8 cellular contexts compared by ENCODE assay signal in genomic region chr22:20495861-20496681, GRCh38. TPM values are rescaled to one million over a fixed set of nuclear protein-coding genes. Genes with fewer than 3 reads are reported as not detected.
DNase-seq lines count a peak whose midpoint lies in the region; FAIRE-seq and TF ChIP-seq lines count a peak whose summit lies in the region.

No MANE protein-coding gene starts in this region.

- DNase-seq in Caco-2 (peak; percentile 88 to 95), GM20000 (ENCODE audit: low spot score) (peak; percentile 99), HTR-8/SVneo (ENCODE audit: insufficient read length, low spot score) (peak; percentile 89), NT2/D1 (ENCODE audit: low read depth, low spot score) (peak; percentile 62), endothelial cell (ENCODE audit: low spot score) (peak; percentile 93), mesothelial cell of epicardium (ENCODE audit: low spot score in 2 of 2, unreplicated experiment in 2 of 2) (peak; percentile 93 to 95)
- peak; percentile 96 for DNase-seq in activated CD8-positive, alpha-beta memory T cell treated with anti-CD3 and anti-CD28 coated beads, Interleukin-2, amount 50 U/mL, for 48 hours
- peak; percentile 87 to 91 for DNase-seq in stimulated activated CD8-positive, alpha-beta memory T cell treated with anti-CD3 and anti-CD28 coated beads, Interleukin-15, amount 100 ng/mL, for 4 hours (ENCODE audit: low read depth in 2 of 2)

- BruUV-seq in Caco-2 (replicated peaks; lab: Mats Ljungman, UMichigan): no TSS peak

- intact Hi-C loops in Caco-2 (cut with micrococcal nuclease; ENCODE audit: unreplicated experiment): loop anchor here (1.0 kb wide), 2 partner anchors 65 to 78 kb away; no protein-coding TSS in a partner anchor

- POLR2A ChIA-PET in Caco-2 (lab: Charles Lee): interaction anchor here (0.6 to 1.0 kb wide), 5 partner anchors 11 to 1066 kb away, joined by 4 to 8 read pairs (median 6); partner anchors contain the start of gene MED15

- H3K27me3 Mint-ChIP-seq in Caco-2 (ENCODE audit: insufficient read depth, unreplicated experiment): no peaks in the 10 kb centered on the region
- peaks cover 10% of the 10 kb centered on the region for H3K27me3 Mint-ChIP-seq in endothelial cell (ENCODE audit: unreplicated experiment)
- H3K27me3 Mint-ChIP-seq in mesothelial cell of epicardium (ENCODE audit: low read depth): no peaks in the 10 kb centered on the region

- FAIRE-seq in HTR-8/SVneo (lab: Jason Lieb, UNC): peak; percentile 52

- H3K4me1 Mint-ChIP-seq in Caco-2 (ENCODE audit: low read depth, unreplicated experiment) (peaks cover 6% of the 10 kb centered on the region), endothelial cell (ENCODE audit: unreplicated experiment) (peaks cover 17% of the 10 kb centered on the region), mesothelial cell of epicardium (peaks cover 26% of the 10 kb centered on the region)

- H3K36me3 ChIP-seq in Caco-2 (ENCODE audit: control insufficient read depth, insufficient read depth, low read length): no peaks in the 10 kb centered on the region
- peaks cover 10% of the 10 kb centered on the region for H3K36me3 ChIP-seq in NT2/D1 (ENCODE audit: insufficient read depth, insufficient read length, low read length)

- H3K4me3 Mint-ChIP-seq in Caco-2 (ENCODE audit: unreplicated experiment) (peak overlapping the region; percentile 98), endothelial cell (ENCODE audit: unreplicated experiment) (peak overlapping the region; percentile 97), mesothelial cell of epicardium (peak overlapping the region; percentile 86)

- H3K27me3 ChIP-seq in Caco-2 (replicated peaks; ENCODE audit: control insufficient read depth, insufficient read depth, low read length) (no peaks in the 10 kb centered on the region), NT2/D1 (ENCODE audit: insufficient read depth, insufficient read length) (peaks cover 13% of the 10 kb centered on the region)

- H3K36me3 Mint-ChIP-seq in Caco-2 (ENCODE audit: insufficient read depth, unreplicated experiment) (no peaks in the 10 kb centered on the region), endothelial cell (ENCODE audit: low read depth, unreplicated experiment) (peaks cover 16% of the 10 kb centered on the region), mesothelial cell of epicardium (peaks cover 9% of the 10 kb centered on the region)

- H3K9me3 ChIP-seq in Caco-2 (no peaks in the 10 kb centered on the region), NT2/D1 (ENCODE audit: insufficient read depth, low read length) (no peaks in the 10 kb centered on the region)

- H3K9ac ChIP-seq in NT2/D1 (ENCODE audit: insufficient read length, low read depth): peak overlapping the region; percentile 91

- H3K9me3 Mint-ChIP-seq in Caco-2 (ENCODE audit: unreplicated experiment) (no peaks in the 10 kb centered on the region), endothelial cell (ENCODE audit: unreplicated experiment) (no peaks in the 10 kb centered on the region), mesothelial cell of epicardium (no peaks in the 10 kb centered on the region)

- no peaks in the 10 kb centered on the region for H3K4me1 ChIP-seq in Caco-2
- peaks cover 4% of the 10 kb centered on the region for H3K4me1 ChIP-seq in NT2/D1 (ENCODE audit: insufficient read depth, insufficient read length)

- H3K4me3 ChIP-seq in Caco-2 (ENCODE audit: low read depth, low read length): peak overlapping the region; percentile 53
- H3K4me3 ChIP-seq in NT2/D1 (ENCODE audit: insufficient read length, low read depth): peak overlapping the region; percentile 92

- peak; percentile 80 to 87 for TF ChIP-seq CTCF in Caco-2 (IDR thresholded peaks at IDR 0.05; ENCODE audit: insufficient read depth in 1 of 2, low read depth in 1 of 2, low read length in 1 of 2, severe bottlenecking in 1 of 2, unreplicated experiment in 1 of 2)
- peak; percentile 88 for TF ChIP-seq CTCF in GM20000 (IDR thresholded peaks at IDR 0.05; ENCODE audit: extremely low read depth, missing control alignments)
- peak; percentile 73 for TF ChIP-seq CTCF in endothelial cell (IDR thresholded peaks at IDR 0.05; ENCODE audit: unreplicated experiment)
- no peak for TF ChIP-seq CTCF in mesothelial cell of epicardium (IDR thresholded peaks at IDR 0.05; ENCODE audit: unreplicated experiment)

- CTCF ChIA-PET in Caco-2 (lab: Charles Lee): interaction anchor here (0.6 to 1.0 kb wide), 3 partner anchors 17 to 78 kb away, joined by 3 to 7 read pairs (median 3); no protein-coding TSS in a partner anchor

- H3K27ac Mint-ChIP-seq in Caco-2 (ENCODE audit: unreplicated experiment) (peak overlapping the region; percentile 86), endothelial cell (ENCODE audit: unreplicated experiment) (no peak overlapping the region), mesothelial cell of epicardium (peak overlapping the region; percentile 98)

RNA-seq across cellular contexts. Expression of gene KLHL22, which starts 0.5 kb away (rescaled TPM):
- total RNA-seq in Caco-2 (2022): 20.9 and 24.4 TPM in 2 replicates
- 19.4 TPM for total RNA-seq in endothelial cell (ENCODE audit: unreplicated experiment)
- total RNA-seq in mesothelial cell of epicardium: 58.4 to 60.3 TPM (median 59.9 TPM) in 3 replicates

RNA-seq across cellular contexts. Expression of gene MED15, which starts 11.3 kb away (rescaled TPM):
- total RNA-seq in Caco-2 (2022) (94.7 and 104 TPM in 2 replicates), endothelial cell (ENCODE audit: unreplicated experiment) (165 TPM), mesothelial cell of epicardium (129 to 135 TPM (median 129 TPM) in 3 replicates)

RNA-seq across cellular contexts. Expression of gene SCARF2, which starts 58.4 kb away (rescaled TPM):
- total RNA-seq in Caco-2 (2022): 0.58 and 0.73 TPM in 2 replicates
- 8.1 TPM for total RNA-seq in endothelial cell (ENCODE audit: unreplicated experiment)
- total RNA-seq in mesothelial cell of epicardium: 45.7 to 47.2 TPM (median 46.8 TPM) in 3 replicates

Comparison
In these comparisons a context has a peak if more than half of its experiments do, and no peak if none do; other contexts are left out.
1. Peak in every context shown above with its lines: DNase-seq and H3K4me3 ChIP-seq.